ENCODE assay signal across 21 cellular contexts in genomic region chr1:161932668-161933067, GRCh38.
A peak's percentile ranks its signal among the peaks of the same experiment; 100 is the strongest.
DNase-seq lines count a peak whose midpoint lies in the region; ATAC-seq and TF ChIP-seq lines count a peak whose summit lies in the region.
"Had no signal": no experiment of that assay in that cellular context is flagged by ENCODE, and none has a peak within 500 bp of the region (broad histone marks: within the 10 kb centered on the region; RNA-seq: fewer than 3 reads in every experiment).

No MANE protein-coding gene starts in this region.

- H3K27me3 ChIP-seq in right cardiac atrium (ENCODE audit: control insufficient read depth, insufficient read depth), result no peaks in the 10 kb centered on the region
- H3K27me3 ChIP-seq in aorta (ENCODE audit: control insufficient read depth in 1 of 2, insufficient read depth in 2 of 2, low read length in 1 of 2), result no peaks in the 10 kb centered on the region
- H3K27me3 ChIP-seq in gastroesophageal sphincter, result no peaks in the 10 kb centered on the region
- H3K27me3 ChIP-seq: BE2C, cardiac muscle cell, neural progenitor cell, upper lobe of left lung had no signal

- peaks cover 8% of the 10 kb centered on the region for H3K9me3 Mint-ChIP-seq in activated naive CD4-positive, alpha-beta T cell treated with anti-CD3 and anti-CD28 coated beads, Interleukin-2, amount 50 U/mL, for 24 hours
- H3K9me3 Mint-ChIP-seq in activated naive CD4-positive, alpha-beta T cell treated with anti-CD3 and anti-CD28 coated beads, Interleukin-2, amount 50 U/mL, for 72 hours, result no peaks in the 10 kb centered on the region
- H3K9me3 Mint-ChIP-seq: neural progenitor cell; stimulated activated naive CD8-positive, alpha-beta T cell treated with anti-CD3 and anti-CD28 coated beads, Interleukin-15, amount 100 ng/mL, for 72 hours had no signal

- no peak overlapping the region for H3K4me3 ChIP-seq in right cardiac atrium (ENCODE audit: low read length)
- no peak overlapping the region for H3K4me3 ChIP-seq in aorta (ENCODE audit: low read length in 2 of 2)
- no peak overlapping the region for H3K4me3 ChIP-seq in gastroesophageal sphincter
- H3K4me3 ChIP-seq: cardiac muscle cell, neural progenitor cell, prostate gland, upper lobe of left lung had no signal

- no peak for DNase-seq in activated naive CD4-positive, alpha-beta T cell treated with anti-CD3 and anti-CD28 coated beads, Interleukin-2, amount 50 U/mL, for 72 hours (ENCODE audit: low spot score in 2 of 2)
- DNase-seq in cerebellum (ENCODE audit: low spot score) (peak; percentile 15), right cardiac atrium (peak; percentile 48 to 77 (median 64)), aorta (peak in 1 of 2 donors; percentile 78), islet precursor cell (no peak), left lobe of liver (ENCODE audit: low spot score) (no peak)
- DNase-seq: activated CD4-positive, alpha-beta T cell treated with anti-CD3 and anti-CD28 coated beads for 1 hour; BE2C; NCI-H1417; NCI-H526; stimulated activated CD4-positive, alpha-beta T cell treated with anti-CD3 and anti-CD28 coated beads, Interleukin-4, amount 100 ng/mL, for 1 hour; stimulated activated naive CD8-positive, alpha-beta T cell treated with anti-CD3 and anti-CD28 coated beads, Interleukin-15, amount 100 ng/mL, for 72 hours had no signal

- no peaks in the 10 kb centered on the region for H3K27me3 Mint-ChIP-seq in activated naive CD4-positive, alpha-beta T cell treated with anti-CD3 and anti-CD28 coated beads, Interleukin-2, amount 50 U/mL, for 24 hours
- H3K27me3 Mint-ChIP-seq: stimulated activated naive CD8-positive, alpha-beta T cell treated with anti-CD3 and anti-CD28 coated beads, Interleukin-15, amount 100 ng/mL, for 72 hours had no signal

- TF ChIP-seq EP300 in gastroesophageal sphincter (IDR thresholded peaks at IDR 0.05), result no peak

- 52% methylated on average over 2 of the region's 2 CpGs for WGBS in right cardiac atrium
- 7 to 13% methylated on average over 2 of the region's 2 CpGs for WGBS in aorta, 2 donors
- 60 to 92% methylated on average over 1 to 2 of the region's 2 CpGs for WGBS in gastroesophageal sphincter (ENCODE audit: low coverage in 1 of 2), 2 donors

- ATAC-seq in activated naive CD4-positive, alpha-beta T cell treated with anti-CD3 and anti-CD28 coated beads, Interleukin-2, amount 50 U/mL, for 72 hours, result no peak
- ATAC-seq in right cardiac atrium (peak; percentile 44 to 77), aorta (ENCODE audit: low FRiP score) (peak; percentile 56), gastroesophageal sphincter (no peak), left lobe of liver (no peak)
- ATAC-seq: HCT116; left colon; stimulated activated naive CD8-positive, alpha-beta T cell treated with anti-CD3 and anti-CD28 coated beads, Interleukin-15, amount 100 ng/mL, for 72 hours had no signal

- peak overlapping the region; percentile 95 for H3K27ac Mint-ChIP-seq in activated naive CD4-positive, alpha-beta T cell treated with anti-CD3 and anti-CD28 coated beads, Interleukin-2, amount 50 U/mL, for 24 hours
- peak overlapping the region in 1 of 2 donors; percentile 40 for H3K27ac Mint-ChIP-seq in activated naive CD4-positive, alpha-beta T cell treated with anti-CD3 and anti-CD28 coated beads, Interleukin-2, amount 50 U/mL, for 72 hours
- H3K27ac Mint-ChIP-seq: neural progenitor cell; stimulated activated naive CD8-positive, alpha-beta T cell treated with anti-CD3 and anti-CD28 coated beads, Interleukin-15, amount 100 ng/mL, for 72 hours had no signal

- H3K27ac ChIP-seq in right cardiac atrium (ENCODE audit: low read length) (no peak overlapping the region), aorta (ENCODE audit: low read depth in 1 of 2, low read length in 2 of 2) (no peak overlapping the region), gastroesophageal sphincter (no peak overlapping the region)
- H3K27ac ChIP-seq: cardiac muscle cell, neural progenitor cell, prostate gland, RWPE1, upper lobe of left lung had no signal

- H3K4me1 ChIP-seq in right cardiac atrium (ENCODE audit: control insufficient read depth, insufficient read depth, low read length) (no peaks in the 10 kb centered on the region), aorta (ENCODE audit: control insufficient read depth in 1 of 2, insufficient read depth in 2 of 2, low read length in 2 of 2) (peaks cover 0 to 8% of the 10 kb centered on the region in 2 donors), gastroesophageal sphincter (no peaks in the 10 kb centered on the region)
- H3K4me1 ChIP-seq: neural progenitor cell, prostate gland had no signal

- no peak for TF ChIP-seq POLR2A in gastroesophageal sphincter (IDR thresholded peaks at IDR 0.05)

- H3K9me3 ChIP-seq in right cardiac atrium (ENCODE audit: control insufficient read depth, low read length) (no peaks in the 10 kb centered on the region), aorta (ENCODE audit: control insufficient read depth, low read length) (no peaks in the 10 kb centered on the region), gastroesophageal sphincter (no peaks in the 10 kb centered on the region)
- H3K9me3 ChIP-seq: BE2C, prostate gland, upper lobe of left lung had no signal

- no peak for TF ChIP-seq CTCF in gastroesophageal sphincter (IDR thresholded peaks at IDR 0.05)

- no peak overlapping the region for H3K4me3 Mint-ChIP-seq in activated naive CD4-positive, alpha-beta T cell treated with anti-CD3 and anti-CD28 coated beads, Interleukin-2, amount 50 U/mL, for 24 hours
- H3K4me3 Mint-ChIP-seq: neural progenitor cell; stimulated activated naive CD8-positive, alpha-beta T cell treated with anti-CD3 and anti-CD28 coated beads, Interleukin-15, amount 100 ng/mL, for 72 hours had no signal

- H3K36me3 Mint-ChIP-seq in activated naive CD4-positive, alpha-beta T cell treated with anti-CD3 and anti-CD28 coated beads, Interleukin-2, amount 50 U/mL, for 24 hours, result peaks cover 24% of the 10 kb centered on the region
- peaks cover 0 to 18% of the 10 kb centered on the region in 2 donors for H3K36me3 Mint-ChIP-seq in activated naive CD4-positive, alpha-beta T cell treated with anti-CD3 and anti-CD28 coated beads, Interleukin-2, amount 50 U/mL, for 72 hours

- intact Hi-C loops in right cardiac atrium (cut with DNase I), result no loop called here
- intact Hi-C loops in aorta (cut with DNase I), result no loop called here

- peaks cover 83% of the 10 kb centered on the region for H3K4me1 Mint-ChIP-seq in activated naive CD4-positive, alpha-beta T cell treated with anti-CD3 and anti-CD28 coated beads, Interleukin-2, amount 50 U/mL, for 24 hours
- H3K4me1 Mint-ChIP-seq: neural progenitor cell had no signal

- H3K36me3 ChIP-seq in aorta (ENCODE audit: control insufficient read depth in 1 of 2, insufficient read depth in 2 of 2, low read length in 1 of 2) (no peaks in the 10 kb centered on the region), gastroesophageal sphincter (peaks cover 0 to 16% of the 10 kb centered on the region in 2 donors)
- H3K36me3 ChIP-seq: BE2C, cardiac muscle cell, neural progenitor cell, prostate gland had no signal

Comparison
In these comparisons a context has a peak if more than half of its experiments do, and no peak if none do; other contexts are left out.
1. ATAC-seq: peak in right cardiac atrium (2 of 2) and aorta (single experiment); none in activated naive CD4-positive, alpha-beta T cell treated with anti-CD3 and anti-CD28 coated beads, Interleukin-2, amount 50 U/mL, for 72 hours (0 of 2), gastroesophageal sphincter (single experiment) and left lobe of liver (single experiment).
2. DNase-seq: peak in cerebellum (single experiment) and right cardiac atrium (3 of 3); none in activated naive CD4-positive, alpha-beta T cell treated with anti-CD3 and anti-CD28 coated beads, Interleukin-2, amount 50 U/mL, for 72 hours (0 of 2), islet precursor cell (single experiment) and left lobe of liver (single experiment).